11 cellular contexts compared by ENCODE assay signal in the genomic region with DNA sequence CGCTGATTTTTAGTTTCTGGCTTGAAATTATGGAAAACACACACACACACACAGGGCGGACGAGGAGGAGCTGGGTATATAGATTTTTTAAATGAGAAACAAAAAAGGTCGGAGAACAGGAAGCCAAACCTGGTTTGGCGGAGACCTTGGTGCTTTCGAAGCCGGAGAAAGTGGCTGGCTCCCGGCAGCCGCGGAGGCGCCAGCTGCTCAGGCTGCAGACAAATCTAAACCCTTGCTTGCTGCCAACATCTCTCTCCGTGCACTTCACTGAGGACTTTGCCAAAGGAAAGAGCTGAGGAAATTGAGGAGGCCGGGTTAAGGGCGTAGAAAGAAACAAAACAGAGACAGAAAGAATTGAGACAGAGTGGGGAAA. TPM values are rescaled to one million over a fixed set of nuclear protein-coding genes. Genes with fewer than 3 reads are reported as not detected.
DNase-seq lines count a peak whose midpoint lies in the region; ATAC-seq, FAIRE-seq and TF ChIP-seq lines count a peak whose summit lies in the region.
"Had no signal": no experiment of that assay in that cellular context is flagged by ENCODE, and none has a peak within 500 bp of the region (broad histone marks: within the 10 kb centered on the region; RNA-seq: fewer than 3 reads in every experiment).

No MANE protein-coding gene starts in this region.

- no peak overlapping the region for H3K27ac ChIP-seq in right cardiac atrium (ENCODE audit: low read length)

- no peak overlapping the region for H3K27ac Mint-ChIP-seq in activated B cell treated with CpG ODN at 0.5 μM for 24 hours
- no peak overlapping the region for H3K27ac Mint-ChIP-seq in stimulated activated effector memory CD8-positive, alpha-beta T cell treated with anti-CD3 and anti-CD28 coated beads, Interleukin-12 subunit alpha, Interleukin-12 subunit beta, amount 100 ng/mL, for 72 hours

- peaks cover 31% of the 10 kb centered on the region for H3K4me1 Mint-ChIP-seq in activated B cell treated with CpG ODN at 0.5 μM for 24 hours
- peaks cover 40% of the 10 kb centered on the region for H3K4me1 Mint-ChIP-seq in stimulated activated effector memory CD8-positive, alpha-beta T cell treated with anti-CD3 and anti-CD28 coated beads, Interleukin-12 subunit alpha, Interleukin-12 subunit beta, amount 100 ng/mL, for 72 hours

- peaks cover 11% of the 10 kb centered on the region for H3K4me1 ChIP-seq in right cardiac atrium (ENCODE audit: control insufficient read depth, insufficient read depth, low read length)

- FAIRE-seq in GM12891 (lab: Jason Lieb, UNC): no peak

- peaks cover 2% of the 10 kb centered on the region for H3K9me3 Mint-ChIP-seq in activated B cell treated with CpG ODN at 0.5 μM for 24 hours
- peaks cover 14% of the 10 kb centered on the region for H3K9me3 Mint-ChIP-seq in stimulated activated effector memory CD8-positive, alpha-beta T cell treated with anti-CD3 and anti-CD28 coated beads, Interleukin-12 subunit alpha, Interleukin-12 subunit beta, amount 100 ng/mL, for 72 hours

- POLR2A ChIA-PET in activated B cell treated with CpG ODN at 0.5 μM for 24 hours (lab: Charles Lee): no interaction called here

- peaks cover 67% of the 10 kb centered on the region for H3K27me3 Mint-ChIP-seq in activated B cell treated with CpG ODN at 0.5 μM for 24 hours

- intact Hi-C loops in activated B cell treated with CpG ODN at 0.5 μM for 24 hours (cut with micrococcal nuclease) (no loop called here), right cardiac atrium (cut with DNase I) (no loop called here)

- peak overlapping the region; percentile 13 for H3K4me3 ChIP-seq in right cardiac atrium (ENCODE audit: low read length)

- peak; percentile 61 for DNase-seq in NCI-H748 (lab: John Stamatoyannopoulos, UW; ENCODE audit: unreplicated experiment)
- DNase-seq in NCI-H748 treated with DMSO at 0.1 percent for 48 hours (lab: John Stamatoyannopoulos, UW): no peak
- DNase-seq in activated B cell treated with CpG ODN at 0.5 μM for 24 hours: no peak
- no peak for DNase-seq in right cardiac atrium
- peak in 1 of 2 donors; percentile 47 for DNase-seq in stimulated activated effector memory CD8-positive, alpha-beta T cell treated with anti-CD3 and anti-CD28 coated beads, Interleukin-12 subunit alpha, Interleukin-12 subunit beta, amount 100 ng/mL, for 72 hours (ENCODE audit: low spot score in 2 of 2)
- DNase-seq in GM12891 (ENCODE audit: insufficient read length, low spot score): no peak
- DNase-seq: ACHN, SHP77 had no signal

- CTCF ChIA-PET in activated B cell treated with CpG ODN at 0.5 μM for 24 hours (lab: Charles Lee): no interaction called here

- TF ChIP-seq POLR2A in GM12891 (IDR thresholded peaks at IDR 0.05; ENCODE audit: low read depth, low read length): no peak

- no peak for TF ChIP-seq CTCF in activated B cell treated with CpG ODN at 0.5 μM for 24 hours (IDR thresholded peaks at IDR 0.05)

- no peaks in the 10 kb centered on the region for H3K36me3 Mint-ChIP-seq in activated B cell treated with CpG ODN at 0.5 μM for 24 hours (ENCODE audit: low read depth)
- H3K36me3 Mint-ChIP-seq in stimulated activated effector memory CD8-positive, alpha-beta T cell treated with anti-CD3 and anti-CD28 coated beads, Interleukin-12 subunit alpha, Interleukin-12 subunit beta, amount 100 ng/mL, for 72 hours: peaks cover 30% of the 10 kb centered on the region

- WGBS in right cardiac atrium: 4% methylated on average over 14 of the region's 14 CpGs

- H3K4me3 Mint-ChIP-seq in activated B cell treated with CpG ODN at 0.5 μM for 24 hours: peak overlapping the region; percentile 46
- peak overlapping the region; percentile 50 for H3K4me3 Mint-ChIP-seq in stimulated activated effector memory CD8-positive, alpha-beta T cell treated with anti-CD3 and anti-CD28 coated beads, Interleukin-12 subunit alpha, Interleukin-12 subunit beta, amount 100 ng/mL, for 72 hours

- H3K27me3 ChIP-seq in right cardiac atrium (ENCODE audit: control insufficient read depth, insufficient read depth): peaks cover 6% of the 10 kb centered on the region

- H3K9me3 ChIP-seq in right cardiac atrium (ENCODE audit: control insufficient read depth, low read length): peaks cover 2% of the 10 kb centered on the region

- ATAC-seq in activated B cell treated with CpG ODN at 0.5 μM for 24 hours (ENCODE audit: low read depth) (no peak), right cardiac atrium (peak in 1 of 2 donors; percentile 40), HG03039 (IDR thresholded peaks at IDR 0.05; ENCODE audit: unreplicated experiment) (no peak), GM18858 (IDR thresholded peaks at IDR 0.05; ENCODE audit: unreplicated experiment) (no peak)
- ATAC-seq in stimulated activated effector memory CD8-positive, alpha-beta T cell treated with anti-CD3 and anti-CD28 coated beads, Interleukin-12 subunit alpha, Interleukin-12 subunit beta, amount 100 ng/mL, for 72 hours: no peak

TF ChIP-seq in GM12891, 5 proteins besides CTCF, POLR2A, EP300 and RAD21:
- TF ChIP-seq POLR2AphosphoS5 (IDR thresholded peaks at IDR 0.05; ENCODE audit: low read depth, low read length) (no peak), PAX5 (IDR thresholded peaks at IDR 0.05; ENCODE audit: insufficient read depth, low read length, severe bottlenecking) (no peak), SPI1 (IDR thresholded peaks at IDR 0.05; ENCODE audit: low read depth, low read length) (no peak), TAF1 (IDR thresholded peaks at IDR 0.05; ENCODE audit: low read depth, low read length) (no peak), POU2F2 (IDR thresholded peaks at IDR 0.05; ENCODE audit: low read depth, low read length) (no peak)

RNA-seq across cellular contexts. Expression of a gene that starts 2.1 kb away (rescaled TPM):
- total RNA-seq in activated B cell treated with CpG ODN at 0.5 μM for 24 hours (not detected in 2 replicates), right cardiac atrium (under 1 TPM in 1 of 4 donors, not detected in 3; 0.95 TPM)
- not detected for polyA plus RNA-seq in right cardiac atrium
- polyA plus RNA-seq in GM12891 (2012; ENCODE audit: low read depth, missing spikeins): not detected

RNA-seq across cellular contexts. Expression of a gene that starts 4.9 kb away (rescaled TPM):
- total RNA-seq in activated B cell treated with CpG ODN at 0.5 μM for 24 hours: not detected in 2 replicates
- total RNA-seq in right cardiac atrium: not detected
- not detected for polyA plus RNA-seq in right cardiac atrium
- polyA plus RNA-seq in GM12891 (2012; ENCODE audit: low read depth, missing spikeins): not detected
- total RNA-seq: glomerular endothelial cell had no signal
